In the genomic region with DNA sequence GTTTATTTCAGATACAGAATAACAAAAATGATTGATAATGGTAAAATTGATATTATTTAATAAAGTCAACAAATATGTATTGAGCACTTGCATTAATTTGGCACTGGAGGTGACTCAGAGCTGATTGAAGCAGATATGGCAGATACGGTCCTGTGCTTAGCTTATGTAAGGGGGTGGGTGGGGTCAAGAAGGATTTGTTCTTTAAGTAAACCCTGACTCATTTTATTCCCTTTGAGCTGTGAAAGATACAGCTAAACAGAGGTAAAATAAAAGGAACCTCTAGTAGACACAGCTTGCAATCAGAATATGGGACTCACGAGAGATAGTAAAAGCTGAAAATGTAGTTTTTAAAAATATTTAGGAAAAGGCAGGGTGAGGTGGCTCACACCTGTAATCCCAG, we compare ENCODE assay signal across 23 cellular contexts.
"Had no signal": no experiment of that assay in that cellular context is flagged by ENCODE, and none has a peak within 500 bp of the region (broad histone marks: within the 10 kb centered on the region; RNA-seq: fewer than 3 reads in every experiment).

No MANE protein-coding gene starts in this region.

- H2AFZ ChIP-seq: neural progenitor cell had no signal

- H3K36me3 ChIP-seq: esophagus squamous epithelium, neural progenitor cell, pancreas, prostate gland, spleen, tibial nerve had no signal

- H3K36me3 Mint-ChIP-seq: natural killer cell; neural progenitor cell; stimulated activated naive B cell treated with anti-CD40 and anti-IgM and Interleukin-4, amounts not matched to agents 10 μg/mL and 1 μg/mL and 100 μg/mL, for 72 hours had no signal

- H3K4me1 ChIP-seq: neural progenitor cell, pancreas, prostate gland, spleen, testis, tibial nerve had no signal

- DNase-seq: cortex of kidney; dorsolateral prefrontal cortex; effector CD8-positive, alpha-beta T cell; esophagus squamous epithelium; foreskin fibroblast; natural killer cell; occipital lobe; pancreas; retina; spleen; stimulated activated CD4-positive, alpha-beta T cell treated with anti-CD3 and anti-CD28 coated beads, Interleukin-15, amount 100 ng/mL, for 24 hours; stimulated activated CD4-positive, alpha-beta T cell treated with anti-CD3 and anti-CD28 coated beads, Interleukin-1b, Interleukin-23, amount 100 ng/mL, for 48 hours; stimulated activated CD4-positive, alpha-beta T cell treated with anti-CD3 and anti-CD28 coated beads, Interleukin-4, amount 100 ng/mL, for 4 hours; stimulated activated naive B cell treated with anti-CD40 and anti-IgM and Interleukin-4, amounts not matched to agents 10 μg/mL and 1 μg/mL and 100 μg/mL, for 72 hours; stimulated activated naive CD8-positive, alpha-beta T cell treated with anti-CD3 and anti-CD28 coated beads, Interleukin-15, amount 100 ng/mL, for 72 hours; testis had no signal

- H3K4me3 ChIP-seq: dorsolateral prefrontal cortex, esophagus squamous epithelium, neural progenitor cell, pancreas, prostate gland, spleen, testis, tibial nerve had no signal

- H3K4me1 Mint-ChIP-seq: central memory CD8-positive, alpha-beta T cell; neural progenitor cell; stimulated activated naive CD8-positive, alpha-beta T cell treated with anti-CD3 and anti-CD28 coated beads, Interleukin-15, amount 100 ng/mL, for 72 hours had no signal

- H3K4me3 Mint-ChIP-seq: central memory CD8-positive, alpha-beta T cell; natural killer cell; neural progenitor cell; stimulated activated naive B cell treated with anti-CD40 and anti-IgM and Interleukin-4, amounts not matched to agents 10 μg/mL and 1 μg/mL and 100 μg/mL, for 72 hours; stimulated activated naive CD8-positive, alpha-beta T cell treated with anti-CD3 and anti-CD28 coated beads, Interleukin-15, amount 100 ng/mL, for 72 hours had no signal

- FAIRE-seq: islet of Langerhans, pancreas had no signal

- H3K27ac ChIP-seq: dorsolateral prefrontal cortex, esophagus squamous epithelium, neural progenitor cell, pancreas, prostate gland, spleen, testis, tibial nerve had no signal

- H3K27me3 ChIP-seq: esophagus squamous epithelium, neural progenitor cell, pancreas, testis, tibial nerve had no signal

- H3K27ac Mint-ChIP-seq: natural killer cell; neural progenitor cell; stimulated activated naive B cell treated with anti-CD40 and anti-IgM and Interleukin-4, amounts not matched to agents 10 μg/mL and 1 μg/mL and 100 μg/mL, for 72 hours; stimulated activated naive CD8-positive, alpha-beta T cell treated with anti-CD3 and anti-CD28 coated beads, Interleukin-15, amount 100 ng/mL, for 72 hours had no signal

- H3K4me2 ChIP-seq: neural progenitor cell had no signal

- H3K9me3 Mint-ChIP-seq: central memory CD8-positive, alpha-beta T cell; natural killer cell; neural progenitor cell; stimulated activated naive B cell treated with anti-CD40 and anti-IgM and Interleukin-4, amounts not matched to agents 10 μg/mL and 1 μg/mL and 100 μg/mL, for 72 hours; stimulated activated naive CD8-positive, alpha-beta T cell treated with anti-CD3 and anti-CD28 coated beads, Interleukin-15, amount 100 ng/mL, for 72 hours had no signal

- ATAC-seq: left lobe of liver; natural killer cell; pancreas; sciatic nerve; stimulated activated naive B cell treated with anti-CD40 and anti-IgM and Interleukin-4, amounts not matched to agents 10 μg/mL and 1 μg/mL and 100 μg/mL, for 72 hours; stimulated activated naive CD8-positive, alpha-beta T cell treated with anti-CD3 and anti-CD28 coated beads, Interleukin-15, amount 100 ng/mL, for 72 hours had no signal

- H3K9me3 ChIP-seq: esophagus squamous epithelium, pancreas, prostate gland, spleen, testis, tibial nerve had no signal
